19 cellular contexts compared by ENCODE assay signal in the genomic region with DNA sequence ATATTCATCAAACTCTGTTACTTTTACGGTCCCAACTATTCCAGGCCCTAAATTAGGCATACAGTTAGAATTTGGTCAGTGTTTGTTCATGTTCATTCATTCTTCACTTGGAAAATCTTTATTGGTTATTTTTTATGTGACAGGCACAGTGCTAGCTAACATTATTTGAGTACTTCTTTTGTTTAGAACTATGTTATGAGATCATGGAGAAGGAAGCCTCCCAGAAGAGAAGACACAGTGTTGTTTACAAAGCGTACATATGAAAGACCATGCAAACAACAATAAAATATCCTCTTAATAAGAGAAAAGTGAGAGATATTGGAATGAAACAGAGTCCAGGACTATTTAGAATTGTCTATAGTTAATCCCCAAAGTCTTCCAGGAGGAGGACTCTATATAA.
"Had no signal": no experiment of that assay in that cellular context is flagged by ENCODE, and none has a peak within 500 bp of the region (broad histone marks: within the 10 kb centered on the region; RNA-seq: fewer than 3 reads in every experiment).

No MANE protein-coding gene starts in this region.

- DNase-seq: dermis blood vessel endothelial cell; dorsolateral prefrontal cortex; effector CD4-positive, alpha-beta T cell; effector memory CD4-positive, alpha-beta T cell; foreskin melanocyte; gastrocnemius medialis; glutamatergic neuron; head of caudate nucleus; heart right ventricle; hippocampal formation; left cardiac atrium; left lung; left ventricle myocardium superior; lower lobe of right lung; mesenchymal stem cell; mucosa of descending colon had no signal

- H3K27ac ChIP-seq: coronary artery, esophagus muscularis mucosa, gastrocnemius medialis, heart right ventricle, left lung, lower lobe of right lung had no signal

- H3K36me3 ChIP-seq: esophagus muscularis mucosa, gastrocnemius medialis, heart right ventricle, left lung, lower lobe of right lung had no signal

- H3K4me3 Mint-ChIP-seq: mesothelial cell of epicardium had no signal

- H3K27ac Mint-ChIP-seq: mesothelial cell of epicardium had no signal

- H3K4me1 Mint-ChIP-seq: mesothelial cell of epicardium had no signal

- H3K4me3 ChIP-seq: coronary artery, dorsolateral prefrontal cortex, esophagus muscularis mucosa, gastrocnemius medialis, heart right ventricle, left lung, lower lobe of right lung, mucosa of descending colon had no signal

- H3K9me3 ChIP-seq: gastrocnemius medialis had no signal

- H3K27me3 ChIP-seq: dorsolateral prefrontal cortex, esophagus muscularis mucosa, gastrocnemius medialis, heart right ventricle, left lung had no signal

- H3K4me1 ChIP-seq: esophagus muscularis mucosa, gastrocnemius medialis, heart right ventricle, left lung, lower lobe of right lung had no signal
